In genomic region chr6:149334682-149335160, GRCh38 we compare ENCODE assay signal across 8 cellular contexts. TPM values are rescaled to one million over a fixed set of nuclear protein-coding genes. Genes with fewer than 3 reads are reported as not detected.
DNase-seq lines count a peak whose midpoint lies in the region; ATAC-seq, FAIRE-seq and TF ChIP-seq lines count a peak whose summit lies in the region.

No MANE protein-coding gene starts in this region.

- H3K4me3 ChIP-seq in brain microvascular endothelial cell (ENCODE audit: low read depth, low read length) (no peak overlapping the region), osteoblast (ENCODE audit: insufficient read depth, low read length) (no peak overlapping the region), H7 (ENCODE audit: insufficient read depth, low read depth, low read length) (no peak overlapping the region)

- H4K20me1 ChIP-seq in osteoblast (ENCODE audit: insufficient read depth, low read length), result peaks cover 87% of the 10 kb centered on the region

- FAIRE-seq in GM18507 (lab: Jason Lieb, UNC), result peak; percentile 67

- H3K36me3 ChIP-seq in brain microvascular endothelial cell (replicated peaks) (no peaks in the 10 kb centered on the region), osteoblast (ENCODE audit: insufficient read depth, low read length) (no peaks in the 10 kb centered on the region), H7 (replicated peaks; ENCODE audit: control insufficient read depth, insufficient read depth, low read length) (no peaks in the 10 kb centered on the region)

- H3K4me1 ChIP-seq in osteoblast (ENCODE audit: insufficient read depth, low read length), result peaks cover 52% of the 10 kb centered on the region

- TF ChIP-seq CTCF in brain microvascular endothelial cell (IDR thresholded peaks at IDR 0.05; ENCODE audit: low read depth, low read length, missing control alignments) (no peak), osteoblast (IDR thresholded peaks at IDR 0.05; ENCODE audit: extremely low read depth, low read depth, low read length) (no peak)

- in situ Hi-C loops in brain microvascular endothelial cell (cut with HindIII; ENCODE audit: low pct_ligation_motif_present, low sequenced_read_pairs), result no loop called here
- in situ Hi-C loops in KBM-7 (cut with MboI; ENCODE audit: low pct_unique_long_range_greater_than_20kb, low sequenced_read_pairs), result no loop called here

- no peak overlapping the region for H2AFZ ChIP-seq in osteoblast (ENCODE audit: low read length)

- H3K27ac ChIP-seq in brain microvascular endothelial cell (peak overlapping the region; percentile 82), osteoblast (ENCODE audit: low read depth, low read length) (peak overlapping the region; percentile 60)

- ATAC-seq in HG03457 (IDR thresholded peaks at IDR 0.05; ENCODE audit: unreplicated experiment), result peak; percentile 51

- DNase-seq in GM18507 (ENCODE audit: extremely low spot score, insufficient read length, low read depth) (no peak), brain microvascular endothelial cell (peak; percentile 70), osteoblast (ENCODE audit: insufficient read length, low spot score, missing footprints) (peak; percentile 45), SHP77 treated with DMSO at 0.1 percent for 48 hours (lab: John Stamatoyannopoulos, UW) (no peak), 8988T (no peak), H7 (no peak), KBM-7 (no peak)

- H3K4me2 ChIP-seq in osteoblast (ENCODE audit: insufficient read depth, low read length), result peak overlapping the region; percentile 47

- no peaks in the 10 kb centered on the region for H3K9me3 ChIP-seq in osteoblast (ENCODE audit: low read depth, low read length)

- H3K79me2 ChIP-seq in osteoblast (ENCODE audit: insufficient read depth, low read length), result peaks cover 96% of the 10 kb centered on the region

- H3K27me3 ChIP-seq in brain microvascular endothelial cell (replicated peaks), result no peaks in the 10 kb centered on the region
- no peaks in the 10 kb centered on the region for H3K27me3 ChIP-seq in osteoblast (ENCODE audit: insufficient read depth, low read length)
- no peaks in the 10 kb centered on the region for H3K27me3 ChIP-seq in H7 (ENCODE audit: control insufficient read depth, insufficient read depth, low read length)

RNA-seq across cellular contexts. Expression of gene TAB2, which starts 17.2 kb away (rescaled TPM):
- total RNA-seq in osteoblast, result 28.2 and 34.8 TPM in 2 replicates
- total RNA-seq in H7 (2014; rRNA removed; shearing (Covaris generic)), result 25.5 and 34.1 TPM in 2 replicates

Comparison
In these comparisons a context has a peak if more than half of its experiments do, and no peak if none do; other contexts are left out.
1. DNase-seq: peak in brain microvascular endothelial cell (single experiment) and osteoblast (single experiment); none in GM18507 (single experiment), SHP77 treated with DMSO at 0.1 percent for 48 hours (single experiment), 8988T (single experiment), H7 (single experiment) and KBM-7 (single experiment).